In the genomic region with DNA sequence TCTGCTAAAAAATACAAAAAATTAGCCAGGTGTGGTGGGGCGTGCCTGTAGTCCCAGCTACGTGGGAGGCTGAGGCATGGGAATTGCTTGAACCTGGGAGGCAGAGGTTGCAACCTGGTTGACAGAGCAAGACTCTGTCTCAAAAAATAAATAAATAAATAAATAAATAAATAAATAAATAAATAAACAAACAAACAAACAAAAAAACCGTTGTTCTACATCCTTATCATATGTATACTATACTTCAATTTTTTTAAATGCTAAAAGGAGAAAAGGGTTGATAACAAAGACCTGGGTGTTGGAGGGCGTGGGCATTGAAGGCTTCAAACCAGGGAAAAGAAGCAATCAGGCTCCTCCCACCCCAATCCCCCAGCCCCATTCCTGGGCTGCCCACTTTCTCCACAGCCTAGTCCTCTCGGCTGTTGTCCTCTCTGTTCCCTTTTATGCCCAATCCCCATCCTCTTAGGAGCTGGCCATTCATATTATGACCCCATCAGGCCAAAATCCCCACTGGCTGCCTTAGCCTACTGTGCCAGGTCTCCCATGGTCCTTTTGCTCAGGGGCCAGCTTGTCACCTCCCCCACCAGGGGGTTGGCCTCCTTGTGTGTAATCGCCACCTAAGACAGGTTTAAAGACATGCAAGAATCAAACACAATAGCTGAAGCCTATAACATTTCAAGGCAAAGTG, we compare ENCODE assay signal across 16 cellular contexts.
"Had no signal": no experiment of that assay in that cellular context is flagged by ENCODE, and none has a peak within 500 bp of the region (broad histone marks: within the 10 kb centered on the region; RNA-seq: fewer than 3 reads in every experiment).

No MANE protein-coding gene starts in this region.

- H3K27ac Mint-ChIP-seq: effector memory CD8-positive, alpha-beta T cell; natural killer cell had no signal

- H3K9me3 ChIP-seq: esophagus squamous epithelium, sigmoid colon, suprapubic skin, thyroid gland, upper lobe of right lung, vagina had no signal

- H3K27ac ChIP-seq: epithelial cell of prostate, hepatocyte, suprapubic skin, upper lobe of right lung had no signal

- H3K27me3 ChIP-seq: esophagus squamous epithelium, hepatocyte, sigmoid colon, suprapubic skin, thyroid gland, upper lobe of right lung, vagina had no signal

- H3K4me1 Mint-ChIP-seq: natural killer cell had no signal

- H3K4me3 ChIP-seq: esophagus squamous epithelium, hepatocyte, sigmoid colon, skin epidermis, suprapubic skin, thyroid gland, upper lobe of right lung, vagina had no signal

- H3K36me3 ChIP-seq: esophagus squamous epithelium, sigmoid colon, suprapubic skin, thyroid gland, upper lobe of right lung, vagina had no signal

- DNase-seq: effector memory CD8-positive, alpha-beta T cell; esophagus squamous epithelium; foreskin fibroblast; left colon; natural killer cell; sigmoid colon; stimulated activated naive CD4-positive, alpha-beta T cell treated with Interleukin-2 at 50 U/mL for 16 hours; thyroid gland; upper lobe of right lung had no signal

- H3K4me2 ChIP-seq: hepatocyte had no signal

- H3K9me3 Mint-ChIP-seq: effector memory CD8-positive, alpha-beta T cell; natural killer cell had no signal

- ATAC-seq: effector memory CD8-positive, alpha-beta T cell; natural killer cell; upper lobe of right lung had no signal

- H3K4me3 Mint-ChIP-seq: effector memory CD8-positive, alpha-beta T cell; mesothelial cell of epicardium; natural killer cell; neural crest cell had no signal

- H3K36me3 Mint-ChIP-seq: natural killer cell had no signal
